In genomic region chr15:56464893-56465520, GRCh38 we compare ENCODE assay signal across 1 cellular context.
A peak's percentile ranks its signal among the peaks of the same experiment; 100 is the strongest.
TF ChIP-seq lines count a peak whose summit lies in the region.

Gene MNS1, minus strand, starts transcription at chr15:56465137. Its CDS starts 165 bp downstream, at chr15:56464972.

TF ChIP-seq in K562, 482 proteins besides CTCF, POLR2A, EP300 and RAD21 (continued from another document and continues in another):
- TF ChIP-seq MLLT1 (IDR thresholded peaks at IDR 0.05) (no peak), NRF1 (conservative IDR thresholded peaks at IDR 0.05 in 1 of 2, IDR thresholded peaks at IDR 0.05 in 1 of 2) (peak; percentile 87 to 90), SMAD3 (CRISPR knock-in tag; conservative IDR thresholded peaks at IDR 0.05) (no peak), ZNF174 (CRISPR knock-in tag; IDR thresholded peaks at IDR 0.05) (no peak), ZNF311 (CRISPR knock-in tag; IDR thresholded peaks at IDR 0.05) (no peak), SAP30 (IDR thresholded peaks at IDR 0.05; ENCODE audit: borderline replicate concordance, insufficient read depth, low read depth, low read length, poor library complexity, severe bottlenecking) (peak; percentile 95), ATF2 (CRISPR knock-in tag; IDR thresholded peaks at IDR 0.05) (no peak), MEIS2 (IDR thresholded peaks at IDR 0.05; ENCODE audit: partially characterized antibody) (no peak), HOXB6 (CRISPR knock-in tag; IDR thresholded peaks at IDR 0.05; ENCODE audit: borderline replicate concordance) (no peak), ESRRB (CRISPR knock-in tag; IDR thresholded peaks at IDR 0.05; ENCODE audit: borderline replicate concordance) (no peak), U2AF2 (optimal IDR thresholded peaks at IDR 0.05; ENCODE audit: low read depth, low read length) (no peak), HIVEP1 (CRISPR knock-in tag; IDR thresholded peaks at IDR 0.05) (no peak), PCBP2 (IDR thresholded peaks at IDR 0.05; ENCODE audit: low read depth, low read length, poor library complexity, severe bottlenecking) (no peak), SP2 (IDR thresholded peaks at IDR 0.05; ENCODE audit: extremely low read depth, low read depth, low read length, poor library complexity, severe bottlenecking) (no peak), HLTF (IDR thresholded peaks at IDR 0.05) (no peak), CCAR2 (IDR thresholded peaks at IDR 0.05; ENCODE audit: low read depth, low read length) (no peak), ZNF165 (CRISPR knock-in tag; IDR thresholded peaks at IDR 0.05; ENCODE audit: borderline replicate concordance) (no peak), ZNF143 (CRISPR knock-in tag; IDR thresholded peaks at IDR 0.05) (no peak), BCLAF1 (IDR thresholded peaks at IDR 0.05; ENCODE audit: borderline replicate concordance in 1 of 2, control insufficient read depth in 1 of 2, low read depth in 2 of 2, low read length in 1 of 2) (no peak), NFYB (IDR thresholded peaks at IDR 0.05; ENCODE audit: extremely low read depth, insufficient read length) (peak; percentile 80), POLR3A (IDR thresholded peaks at IDR 0.05; ENCODE audit: borderline replicate concordance, extremely low read depth, insufficient read depth, insufficient read length) (no peak), NR3C1 (CRISPR knock-in tag; IDR thresholded peaks at IDR 0.05) (no peak), NFE2 (IDR thresholded peaks at IDR 0.05; ENCODE audit: low read depth) (peak; percentile 20; the same call in 1 of the 2 replicates), ZC3H11A (IDR thresholded peaks at IDR 0.05; ENCODE audit: low read depth, low read length) (no peak), ZNF699 (CRISPR knock-in tag; IDR thresholded peaks at IDR 0.05; ENCODE audit: insufficient replicate concordance) (no peak), RBM15 (IDR thresholded peaks at IDR 0.05; ENCODE audit: insufficient read depth, low read length) (no peak), CHAMP1 (IDR thresholded peaks at IDR 0.05) (peak; percentile 38; the same call in 1 of the 2 replicates), ZZZ3 (IDR thresholded peaks at IDR 0.05) (no peak), MTA3 (IDR thresholded peaks at IDR 0.05; ENCODE audit: borderline replicate concordance) (peak; percentile 42; the same call in 1 of the 2 replicates), RUNX1 (IDR thresholded peaks at IDR 0.05; ENCODE audit: low read depth) (no peak), XRCC4 (IDR thresholded peaks at IDR 0.05; ENCODE audit: extremely low read depth, insufficient read depth, insufficient read length) (no peak), ZNF507 (tag; conservative IDR thresholded peaks at IDR 0.05) (no peak), SFPQ (IDR thresholded peaks at IDR 0.05; ENCODE audit: low read depth, low read length) (no peak), CTCFL (IDR thresholded peaks at IDR 0.05; ENCODE audit: borderline replicate concordance, insufficient read depth, low read depth, low read length, poor library complexity, severe bottlenecking) (no peak), ZNF175 (CRISPR knock-in tag; IDR thresholded peaks at IDR 0.05; ENCODE audit: low read depth) (no peak), RBFOX2 (IDR thresholded peaks at IDR 0.05; ENCODE audit: low read depth, low read length) (peak; percentile 70), CREB1 (IDR thresholded peaks at IDR 0.05) (no peak), CREB1 (CRISPR knock-in tag; IDR thresholded peaks at IDR 0.05) (no peak), SMARCB1 (IDR thresholded peaks at IDR 0.05; ENCODE audit: insufficient read length, low read depth) (no peak), CHD4 (IDR thresholded peaks at IDR 0.05; ENCODE audit: insufficient read depth, insufficient replicate concordance, low read depth, low read length, poor library complexity, severe bottlenecking) (no peak), LEF1 (IDR thresholded peaks at IDR 0.05) (no peak), ZBTB8A (IDR thresholded peaks at IDR 0.05; ENCODE audit: partially characterized antibody) (no peak), RERE (CRISPR knock-in tag; IDR thresholded peaks at IDR 0.05; ENCODE audit: borderline replicate concordance) (no peak), JUNB (CRISPR knock-in tag; conservative IDR thresholded peaks at IDR 0.05) (no peak), ZC3H8 (IDR thresholded peaks at IDR 0.05) (no peak), HEY1 (CRISPR knock-in tag; IDR thresholded peaks at IDR 0.05; ENCODE audit: borderline replicate concordance) (no peak), RBM22 (IDR thresholded peaks at IDR 0.05; ENCODE audit: low read depth, low read length, poor library complexity, severe bottlenecking) (peak; percentile 88), ZNF586 (CRISPR knock-in tag; conservative IDR thresholded peaks at IDR 0.05) (no peak), CCNT2 (IDR thresholded peaks at IDR 0.05; ENCODE audit: borderline replicate concordance, extremely low read depth, insufficient read length, low read depth, low read length) (no peak), STAT5A (IDR thresholded peaks at IDR 0.05; ENCODE audit: borderline replicate concordance, low read length) (no peak), CTBP1 (IDR thresholded peaks at IDR 0.05; ENCODE audit: borderline replicate concordance) (peak; percentile 76), ZNF197 (CRISPR knock-in tag; IDR thresholded peaks at IDR 0.05; ENCODE audit: low read depth) (no peak), KDM2B (CRISPR knock-in tag; IDR thresholded peaks at IDR 0.05) (no peak), ZNF668 (CRISPR knock-in tag; IDR thresholded peaks at IDR 0.05) (no peak)
